ENCODE assay signal across 11 cellular contexts in the genomic region with DNA sequence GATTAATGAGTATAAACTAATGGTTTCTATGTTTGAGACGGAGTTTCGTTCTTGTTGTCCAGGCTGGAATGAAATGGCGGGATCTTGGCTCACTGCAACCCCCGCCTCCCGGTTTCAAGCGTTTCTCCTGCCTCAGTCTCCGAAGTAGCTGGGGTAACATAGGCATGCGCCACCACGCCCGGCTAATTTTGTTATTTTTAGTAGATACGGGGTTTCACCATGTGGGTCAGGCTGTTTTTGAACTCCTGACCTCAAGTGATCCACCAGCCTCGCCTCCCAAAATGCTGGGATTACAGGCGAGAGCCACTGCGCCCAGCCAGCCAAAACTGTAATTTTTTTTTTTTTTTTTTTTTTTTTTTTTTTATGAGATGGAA.
DNase-seq lines count a peak whose midpoint lies in the region; ATAC-seq and TF ChIP-seq lines count a peak whose summit lies in the region.
"Had no signal": no experiment of that assay in that cellular context is flagged by ENCODE, and none has a peak within 500 bp of the region (broad histone marks: within the 10 kb centered on the region; RNA-seq: fewer than 3 reads in every experiment).

No MANE protein-coding gene starts in this region.

- ATAC-seq in HG03439 (IDR thresholded peaks at IDR 0.05; ENCODE audit: unreplicated experiment) (no peak), GM19351 (IDR thresholded peaks at IDR 0.05; ENCODE audit: unreplicated experiment) (no peak)

- DNase-seq in GM06990 (ENCODE audit: extremely low read depth, insufficient read length) (peak; percentile 25), T1000 (lab: John Stamatoyannopoulos, UW) (peak; percentile 39), midbrain (lab: John Stamatoyannopoulos, UW) (no peak)
- no peak for DNase-seq in stimulated activated CD4-positive, alpha-beta T cell treated with anti-CD3 and anti-CD28 coated beads, Interleukin-12 subunit alpha, Interleukin-12 subunit beta, amount 100 ng/mL, for 4 hours
- DNase-seq: activated CD4-positive, alpha-beta T cell treated with anti-CD3 and anti-CD28 coated beads for 1 hour; NCI-H2081 had no signal

- no peaks in the 10 kb centered on the region for H3K36me3 ChIP-seq in ACC112 (ENCODE audit: insufficient read depth, low read length)
- H3K36me3 ChIP-seq in GM06990 (ENCODE audit: control insufficient read depth, insufficient read depth, low read length) = no peaks in the 10 kb centered on the region
- H3K36me3 ChIP-seq in iPS-18a (ENCODE audit: control insufficient read depth, low read depth, low read length) = no peaks in the 10 kb centered on the region

- peak overlapping the region; percentile 98 for H3K9ac ChIP-seq in iPS-18a (ENCODE audit: low read length)

- H3K4me3 ChIP-seq in ACC112 (ENCODE audit: low read depth, low read length) = peak overlapping the region; percentile 89; the same call in 1 of the 2 replicates
- peak overlapping the region; percentile 53 for H3K4me3 ChIP-seq in GM06990 (replicated peaks; ENCODE audit: low read depth, low read length)
- H3K4me3 ChIP-seq in iPS-18a (ENCODE audit: low read length) = peak overlapping the region; percentile 96

- H3K79me2 ChIP-seq in ACC112 (ENCODE audit: control insufficient read depth, insufficient read depth, low read length, unreplicated experiment) = no peaks in the 10 kb centered on the region

- H3K27me3 ChIP-seq in ACC112 (ENCODE audit: insufficient read depth, low read length) (no peaks in the 10 kb centered on the region), GM06990 (replicated peaks; ENCODE audit: control insufficient read depth, insufficient read depth, low read length) (no peaks in the 10 kb centered on the region), iPS-18a (ENCODE audit: control insufficient read depth, insufficient read depth, low read length) (no peaks in the 10 kb centered on the region)

- no peaks in the 10 kb centered on the region for H3K9me3 ChIP-seq in iPS-18a (ENCODE audit: control insufficient read depth, low read depth, low read length)
- H3K9me3 ChIP-seq: Caco-2 had no signal

- H3K27ac ChIP-seq in ACC112 (ENCODE audit: low read depth, low read length) (no peak overlapping the region), iPS-18a (ENCODE audit: low read length) (peak overlapping the region; percentile 51)

- TF ChIP-seq CTCF in GM06990 (IDR thresholded peaks at IDR 0.05; ENCODE audit: insufficient read depth, low read length, poor library complexity, severe bottlenecking) = no peak

- H2AFZ ChIP-seq in ACC112 (ENCODE audit: low read length, unreplicated experiment) = no peak overlapping the region

- peaks cover 3% of the 10 kb centered on the region for H3K4me1 ChIP-seq in ACC112 (ENCODE audit: control insufficient read depth, insufficient read depth, low read length, unreplicated experiment)
- H3K4me1 ChIP-seq in iPS-18a (ENCODE audit: control insufficient read depth, low read depth, low read length) = peaks cover 10% of the 10 kb centered on the region
- H3K4me1 ChIP-seq: Caco-2 had no signal

Comparison
In these comparisons a context has a peak if more than half of its experiments do, and no peak if none do; other contexts are left out.
1. DNase-seq: peak in GM06990 (single experiment) and T1000 (single experiment); none in midbrain (single experiment) and stimulated activated CD4-positive, alpha-beta T cell treated with anti-CD3 and anti-CD28 coated beads, Interleukin-12 subunit alpha, Interleukin-12 subunit beta, amount 100 ng/mL, for 4 hours (single experiment).
2. Peak in every context shown above with its lines, with median percentiles within 50 percentile points of each other: H3K4me3 ChIP-seq.